12 cellular contexts compared by ENCODE assay signal in genomic region chr19:19452241-19453128, GRCh38. TPM values are rescaled to one million over a fixed set of nuclear protein-coding genes. Genes with fewer than 3 reads are reported as not detected.
DNase-seq lines count a peak whose midpoint lies in the region; ATAC-seq and TF ChIP-seq lines count a peak whose summit lies in the region.
"Had no signal": no experiment of that assay in that cellular context is flagged by ENCODE, and none has a peak within 500 bp of the region (broad histone marks: within the 10 kb centered on the region; RNA-seq: fewer than 3 reads in every experiment).

No MANE protein-coding gene starts in this region.

- in situ Hi-C loops in IMR-90 (cut with MboI; ENCODE audit: low sequenced_read_pairs), result no loop called here

- no TSS peak for BruUV-seq in IMR-90 (replicated peaks; lab: Mats Ljungman, UMichigan)

- DNase-seq in IMR-90 (no peak), WTC11 (ENCODE audit: low spot score) (no peak), progenitor cell of endocrine pancreas (ENCODE audit: low spot score, unreplicated experiment) (no peak)
- no peak for DNase-seq in stimulated activated naive CD4-positive, alpha-beta T cell (lab: John Stamatoyannopoulos, UW)
- DNase-seq: activated effector memory CD4-positive, alpha-beta T cell treated with anti-CD3 and anti-CD28 coated beads, Interleukin-2, amount 50 U/mL, for 16 hours; dorsolateral prefrontal cortex; NCI-H510A; stimulated activated CD4-positive, alpha-beta T cell treated with anti-CD3 and anti-CD28 coated beads, Interleukin-4, amount 100 ng/mL, for 4 hours had no signal

- peaks cover 73% of the 10 kb centered on the region for H4K20me1 ChIP-seq in IMR-90 (ENCODE audit: insufficient read depth, low read length)

- no peak for TF ChIP-seq POLR2A in IMR-90 (IDR thresholded peaks at IDR 0.05; ENCODE audit: low read depth, low read length)

- no peak overlapping the region for H2BK20ac ChIP-seq in IMR-90 (ENCODE audit: low read depth, low read length)

- no peak overlapping the region for H3K27ac ChIP-seq in IMR-90 (ENCODE audit: insufficient read depth, low read length)
- H3K27ac ChIP-seq in esophagus (ENCODE audit: low read depth in 2 of 2, low read length in 1 of 2), result peak overlapping the region; percentile 5 to 63
- H3K27ac ChIP-seq: parathyroid adenoma had no signal

- H3K4ac ChIP-seq in IMR-90 (ENCODE audit: low read depth, low read length), result no peak overlapping the region

- H3K9ac ChIP-seq in IMR-90 (ENCODE audit: low read depth, low read length), result no peak overlapping the region
- H3K9ac ChIP-seq: parathyroid adenoma had no signal

- H3K4me3 Mint-ChIP-seq in WTC11 (no peak overlapping the region), progenitor cell of endocrine pancreas (ENCODE audit: low read depth) (no peak overlapping the region)

- H3K4me1 ChIP-seq in IMR-90 (ENCODE audit: control insufficient read depth, insufficient read depth, low read length) (peaks cover 4% of the 10 kb centered on the region), esophagus (ENCODE audit: control insufficient read depth in 2 of 2, insufficient read depth in 2 of 2, low read length in 1 of 2) (peaks cover 6 to 15% of the 10 kb centered on the region in 2 donors)

- H3K27me3 Mint-ChIP-seq in WTC11 (ENCODE audit: low read depth), result no peaks in the 10 kb centered on the region
- H3K27me3 Mint-ChIP-seq in progenitor cell of endocrine pancreas, result no peaks in the 10 kb centered on the region

- dilution Hi-C loops in IMR-90 (cut with HindIII; ENCODE audit: low sequenced_read_pairs, unreplicated experiment), result no loop called here

- no peak overlapping the region for H2BK5ac ChIP-seq in IMR-90 (ENCODE audit: low read depth, low read length, poor library complexity, severe bottlenecking)

- no peak overlapping the region for H4K8ac ChIP-seq in IMR-90 (ENCODE audit: low read depth in 2 of 2, low read length in 2 of 2)

- peaks cover 24 to 76% of the 10 kb centered on the region in 2 experiments for H3K79me1 ChIP-seq in IMR-90 (ENCODE audit: low read depth in 1 of 2, low read length in 2 of 2)

- H4K91ac ChIP-seq in IMR-90 (ENCODE audit: insufficient read depth, low read depth, low read length), result no peak overlapping the region

- H3K9me3 ChIP-seq in IMR-90 (ENCODE audit: control insufficient read depth, insufficient read depth, low read length), result no peaks in the 10 kb centered on the region
- H3K9me3 ChIP-seq in esophagus (ENCODE audit: control insufficient read depth in 2 of 2, insufficient read depth in 1 of 2, low read depth in 1 of 2, low read length in 1 of 2), result no peaks in the 10 kb centered on the region

- H3K27me3 ChIP-seq in IMR-90 (ENCODE audit: control insufficient read depth, insufficient read depth, low read length) (no peaks in the 10 kb centered on the region), esophagus (ENCODE audit: control insufficient read depth in 1 of 2, insufficient read depth in 2 of 2, low read length in 2 of 2) (no peaks in the 10 kb centered on the region)
- H3K27me3 ChIP-seq: dorsolateral prefrontal cortex had no signal

- H2AFZ ChIP-seq in IMR-90 (replicated peaks; ENCODE audit: low read length, poor library complexity), result peak overlapping the region; percentile 13
- H2AFZ ChIP-seq: parathyroid adenoma had no signal

- H3K36me3 Mint-ChIP-seq in WTC11, result no peaks in the 10 kb centered on the region
- H3K36me3 Mint-ChIP-seq in progenitor cell of endocrine pancreas (ENCODE audit: insufficient read depth), result no peaks in the 10 kb centered on the region

- no peak for TF ChIP-seq CTCF in IMR-90 (conservative IDR thresholded peaks at IDR 0.05; ENCODE audit: low read depth, low read length)
- TF ChIP-seq CTCF in WTC11 (IDR thresholded peaks at IDR 0.05), result no peak
- no peak for TF ChIP-seq CTCF in progenitor cell of endocrine pancreas (IDR thresholded peaks at IDR 0.05; ENCODE audit: unreplicated experiment)

- no peaks in the 10 kb centered on the region for H3K9me3 Mint-ChIP-seq in WTC11
- H3K9me3 Mint-ChIP-seq in progenitor cell of endocrine pancreas (ENCODE audit: low read depth), result no peaks in the 10 kb centered on the region

- ATAC-seq in IMR-90 (ENCODE audit: low read depth), result no peak
- ATAC-seq in WTC11, result no peak
- ATAC-seq in HG02642 (IDR thresholded peaks at IDR 0.05; ENCODE audit: poor library complexity, unreplicated experiment), result no peak
- no peak for ATAC-seq in GM19351 (IDR thresholded peaks at IDR 0.05; ENCODE audit: unreplicated experiment)

- no peak overlapping the region for H2BK120ac ChIP-seq in IMR-90 (ENCODE audit: low read depth, low read length)

- H3K9me1 ChIP-seq in IMR-90 (ENCODE audit: insufficient read depth, low read length), result peaks cover 47% of the 10 kb centered on the region

- H4K5ac ChIP-seq in IMR-90 (ENCODE audit: low read depth, low read length), result no peak overlapping the region

- H3K27ac Mint-ChIP-seq in WTC11 (peak overlapping the region; percentile 94), progenitor cell of endocrine pancreas (peak overlapping the region; percentile 73)

- 90% methylated on average over 6 of the region's 11 CpGs; no CpG with 5 or more reads in 1 of the 2 experiments for WGBS in IMR-90 (ENCODE audit: extremely low coverage in 2 of 2, insufficient read length in 1 of 2), 2 experiments
- WGBS in esophagus, 2 donors, result 73 to 80% methylated on average over 11 of the region's 11 CpGs

- H3K18ac ChIP-seq in IMR-90 (ENCODE audit: low read depth, low read length), result no peak overlapping the region

- no peak overlapping the region for H3K4me2 ChIP-seq in IMR-90 (ENCODE audit: low read depth, low read length)

- H3K4me1 Mint-ChIP-seq in WTC11, result peaks cover 30% of the 10 kb centered on the region
- peaks cover 3% of the 10 kb centered on the region for H3K4me1 Mint-ChIP-seq in progenitor cell of endocrine pancreas (ENCODE audit: low read depth)

- H3K14ac ChIP-seq in IMR-90 (replicated peaks; ENCODE audit: low read depth, low read length), result no peak overlapping the region

- intact Hi-C loops in IMR-90 (cut with micrococcal nuclease), result no loop called here

- no peak overlapping the region for H2AK5ac ChIP-seq in IMR-90 (ENCODE audit: low read depth, low read length)

- TF ChIP-seq RAD21 in IMR-90 (IDR thresholded peaks at IDR 0.05; ENCODE audit: low read length), result no peak

- 0 out of 2 replicates have a peak overlapping the region, but pooled peaks have one; percentile 7 for H3K23ac ChIP-seq in IMR-90 (ENCODE audit: low read depth, low read length)

- POLR2A ChIA-PET in IMR-90 (lab: Charles Lee; ENCODE audit: unreplicated experiment), result no interaction called here
- POLR2A ChIA-PET in WTC11 (lab: Charles Lee), result interaction anchor here (1.2 kb wide), 1 partner anchor 24 kb away, joined by 4 read pairs; no protein-coding TSS in a partner anchor

- H3K4me3 ChIP-seq in IMR-90 (ENCODE audit: insufficient read depth, low read depth, low read length) (no peak overlapping the region), esophagus (ENCODE audit: low read depth in 1 of 2, low read length in 2 of 2) (no peak overlapping the region)
- H3K4me3 ChIP-seq: dorsolateral prefrontal cortex had no signal

- H3K56ac ChIP-seq in IMR-90 (ENCODE audit: extremely low read depth, insufficient read depth, low read length), result no peak overlapping the region

- H2AK9ac ChIP-seq in IMR-90 (replicated peaks; ENCODE audit: low read depth, low read length, poor library complexity), result peak overlapping the region; percentile 42

- CTCF ChIA-PET in IMR-90 (lab: Yijun Ruan, JAX), result no interaction called here
- CTCF ChIA-PET in WTC11 (lab: Charles Lee), result interaction anchor here (1.3 kb wide), 1 partner anchor 9 kb away, joined by 6 read pairs; no protein-coding TSS in a partner anchor

- H3K36me3 ChIP-seq in IMR-90 (ENCODE audit: control insufficient read depth, insufficient read depth, low read length) (peaks cover 2% of the 10 kb centered on the region; the same call in 1 of the 2 replicates), esophagus (ENCODE audit: control insufficient read depth in 2 of 2, insufficient read depth in 2 of 2, low read length in 1 of 2) (no peaks in the 10 kb centered on the region)

- no peak overlapping the region for H2BK15ac ChIP-seq in IMR-90 (ENCODE audit: low read depth, low read length)

TF ChIP-seq in IMR-90, 13 proteins besides CTCF, POLR2A, EP300 and RAD21 (continues in another document):
- TF ChIP-seq ELK1 (IDR thresholded peaks at IDR 0.05; ENCODE audit: borderline replicate concordance, low read depth, low read length), result no peak

TF ChIP-seq in WTC11, 78 proteins besides CTCF, POLR2A, EP300 and RAD21 (continues in another document):
- TF ChIP-seq NFE2L1 (CRISPR knock-in tag; IDR thresholded peaks at IDR 0.05), result no peak
- TF ChIP-seq ZNF317 (CRISPR knock-in tag; IDR thresholded peaks at IDR 0.05; ENCODE audit: borderline replicate concordance, low read depth), result no peak
- TF ChIP-seq E2F4 (CRISPR knock-in tag; IDR thresholded peaks at IDR 0.05; ENCODE audit: borderline replicate concordance, low read depth), result no peak
- no peak for TF ChIP-seq OVOL2 (CRISPR knock-in tag; IDR thresholded peaks at IDR 0.05; ENCODE audit: borderline replicate concordance)
- no peak for TF ChIP-seq ATF1 (CRISPR knock-in tag; IDR thresholded peaks at IDR 0.05)
- no peak for TF ChIP-seq ERG (CRISPR knock-in tag; IDR thresholded peaks at IDR 0.05)
- TF ChIP-seq MXD4 (CRISPR knock-in tag; IDR thresholded peaks at IDR 0.05; ENCODE audit: borderline replicate concordance), result no peak

RNA-seq across cellular contexts. Expression of gene GATAD2A, which starts 47.0 kb away (rescaled TPM):
- 23.5 and 32.8 TPM in 2 replicates for total RNA-seq in IMR-90 (2012; rRNA removed)
- 33.2 and 44.3 TPM in 2 replicates for polyA plus RNA-seq in IMR-90 (2012; rRNA removed)
- polyA plus RNA-seq in IMR-90 (2012; cell fraction: cytosol; rRNA removed), result 36.4 and 38.8 TPM in 2 replicates
- 32.4 and 42.5 TPM in 2 replicates for polyA plus RNA-seq in IMR-90 (2012; cell fraction: nucleus; rRNA removed; ENCODE audit: low replicate concordance)
- total RNA-seq in WTC11 (2021), result 186 to 209 TPM (median 189 TPM) in 3 replicates
- polyA plus RNA-seq in esophagus, result 10 to 100 TPM; 13.9 to 21.0 TPM
- total RNA-seq in progenitor cell of endocrine pancreas, result 91.0 and 98.7 TPM in 2 replicates
